1 cellular context compared by ENCODE assay signal in genomic region chr5:10625700-10626472, GRCh38.
TF ChIP-seq lines count a peak whose summit lies in the region.

No MANE protein-coding gene starts in this region.

TF ChIP-seq in SK-N-SH treated with all-trans-retinoic acid at 6 μM for 48 hours, 23 proteins besides CTCF, POLR2A, EP300 and RAD21 (continued from another document):
- no peak for TF ChIP-seq POU6F1 (CRISPR knock-in tag; IDR thresholded peaks at IDR 0.05; ENCODE audit: borderline replicate concordance, low read depth)
